ENCODE assay signal across 1 cellular context in genomic region chr2:58387701-58388100, GRCh38.
TF ChIP-seq lines count a peak whose summit lies in the region.

No MANE protein-coding gene starts in this region.

TF ChIP-seq in GM23338, 12 proteins besides CTCF, POLR2A, EP300 and RAD21 (continued from another document):
- TF ChIP-seq REST (IDR thresholded peaks at IDR 0.05; ENCODE audit: unreplicated experiment) (no peak), EZH2 (IDR thresholded peaks at IDR 0.05; ENCODE audit: low read depth, unreplicated experiment) (no peak), NANOG (IDR thresholded peaks at IDR 0.05; ENCODE audit: borderline replicate concordance) (no peak), STAT1 (IDR thresholded peaks at IDR 0.05; ENCODE audit: unreplicated experiment) (no peak), JUNB (IDR thresholded peaks at IDR 0.05; ENCODE audit: unreplicated experiment) (no peak), CREB1 (CRISPR knock-in tag; IDR thresholded peaks at IDR 0.05; ENCODE audit: low read depth) (no peak), POLR2AphosphoS5 (IDR thresholded peaks at IDR 0.05; ENCODE audit: low read depth) (no peak), ETS1 (IDR thresholded peaks at IDR 0.05) (no peak)
- TF ChIP-seq, protein P1, sequence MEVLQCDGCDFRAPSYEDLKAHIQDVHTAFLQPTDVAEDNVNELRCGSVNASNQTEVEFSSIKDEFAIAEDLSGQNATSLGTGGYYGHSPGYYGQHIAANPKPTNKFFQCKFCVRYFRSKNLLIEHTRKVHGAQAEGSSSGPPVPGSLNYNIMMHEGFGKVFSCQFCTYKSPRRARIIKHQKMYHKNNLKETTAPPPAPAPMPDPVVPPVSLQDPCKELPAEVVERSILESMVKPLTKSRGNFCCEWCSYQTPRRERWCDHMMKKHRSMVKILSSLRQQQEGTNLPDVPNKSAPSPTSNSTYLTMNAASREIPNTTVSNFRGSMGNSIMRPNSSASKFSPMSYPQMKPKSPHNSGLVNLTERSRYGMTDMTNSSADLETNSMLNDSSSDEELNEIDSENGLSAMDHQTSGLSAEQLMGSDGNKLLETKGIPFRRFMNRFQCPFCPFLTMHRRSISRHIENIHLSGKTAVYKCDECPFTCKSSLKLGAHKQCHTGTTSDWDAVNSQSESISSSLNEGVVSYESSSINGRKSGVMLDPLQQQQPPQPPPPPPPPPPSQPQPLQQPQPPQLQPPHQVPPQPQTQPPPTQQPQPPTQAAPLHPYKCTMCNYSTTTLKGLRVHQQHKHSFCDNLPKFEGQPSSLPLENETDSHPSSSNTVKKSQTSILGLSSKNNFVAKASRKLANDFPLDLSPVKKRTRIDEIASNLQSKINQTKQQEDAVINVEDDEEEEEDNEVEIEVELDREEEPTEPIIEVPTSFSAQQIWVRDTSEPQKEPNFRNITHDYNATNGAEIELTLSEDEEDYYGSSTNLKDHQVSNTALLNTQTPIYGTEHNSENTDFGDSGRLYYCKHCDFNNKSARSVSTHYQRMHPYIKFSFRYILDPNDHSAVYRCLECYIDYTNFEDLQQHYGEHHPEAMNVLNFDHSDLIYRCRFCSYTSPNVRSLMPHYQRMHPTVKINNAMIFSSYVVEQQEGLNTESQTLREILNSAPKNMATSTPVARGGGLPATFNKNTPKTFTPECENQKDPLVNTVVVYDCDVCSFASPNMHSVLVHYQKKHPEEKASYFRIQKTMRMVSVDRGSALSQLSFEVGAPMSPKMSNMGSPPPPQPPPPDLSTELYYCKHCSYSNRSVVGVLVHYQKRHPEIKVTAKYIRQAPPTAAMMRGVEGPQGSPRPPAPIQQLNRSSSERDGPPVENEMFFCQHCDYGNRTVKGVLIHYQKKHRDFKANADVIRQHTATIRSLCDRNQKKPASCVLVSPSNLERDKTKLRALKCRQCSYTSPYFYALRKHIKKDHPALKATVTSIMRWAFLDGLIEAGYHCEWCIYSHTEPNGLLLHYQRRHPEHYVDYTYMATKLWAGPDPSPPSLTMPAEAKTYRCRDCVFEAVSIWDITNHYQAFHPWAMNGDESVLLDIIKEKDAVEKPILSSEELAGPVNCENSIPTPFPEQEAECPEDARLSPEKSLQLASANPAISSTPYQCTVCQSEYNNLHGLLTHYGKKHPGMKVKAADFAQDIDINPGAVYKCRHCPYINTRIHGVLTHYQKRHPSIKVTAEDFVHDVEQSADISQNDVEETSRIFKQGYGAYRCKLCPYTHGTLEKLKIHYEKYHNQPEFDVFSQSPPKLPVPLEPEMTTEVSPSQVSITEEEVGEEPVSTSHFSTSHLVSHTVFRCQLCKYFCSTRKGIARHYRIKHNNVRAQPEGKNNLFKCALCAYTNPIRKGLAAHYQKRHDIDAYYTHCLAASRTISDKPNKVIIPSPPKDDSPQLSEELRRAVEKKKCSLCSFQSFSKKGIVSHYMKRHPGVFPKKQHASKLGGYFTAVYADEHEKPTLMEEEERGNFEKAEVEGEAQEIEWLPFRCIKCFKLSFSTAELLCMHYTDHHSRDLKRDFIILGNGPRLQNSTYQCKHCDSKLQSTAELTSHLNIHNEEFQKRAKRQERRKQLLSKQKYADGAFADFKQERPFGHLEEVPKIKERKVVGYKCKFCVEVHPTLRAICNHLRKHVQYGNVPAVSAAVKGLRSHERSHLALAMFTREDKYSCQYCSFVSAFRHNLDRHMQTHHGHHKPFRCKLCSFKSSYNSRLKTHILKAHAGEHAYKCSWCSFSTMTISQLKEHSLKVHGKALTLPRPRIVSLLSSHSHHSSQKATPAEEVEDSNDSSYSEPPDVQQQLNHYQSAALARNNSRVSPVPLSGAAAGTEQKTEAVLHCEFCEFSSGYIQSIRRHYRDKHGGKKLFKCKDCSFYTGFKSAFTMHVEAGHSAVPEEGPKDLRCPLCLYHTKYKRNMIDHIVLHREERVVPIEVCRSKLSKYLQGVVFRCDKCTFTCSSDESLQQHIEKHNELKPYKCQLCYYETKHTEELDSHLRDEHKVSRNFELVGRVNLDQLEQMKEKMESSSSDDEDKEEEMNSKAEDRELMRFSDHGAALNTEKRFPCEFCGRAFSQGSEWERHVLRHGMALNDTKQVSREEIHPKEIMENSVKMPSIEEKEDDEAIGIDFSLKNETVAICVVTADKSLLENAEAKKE (CRISPR knock-in tag; IDR thresholded peaks at IDR 0.05) = no peak
